9 cellular contexts compared by ENCODE assay signal in the genomic region with DNA sequence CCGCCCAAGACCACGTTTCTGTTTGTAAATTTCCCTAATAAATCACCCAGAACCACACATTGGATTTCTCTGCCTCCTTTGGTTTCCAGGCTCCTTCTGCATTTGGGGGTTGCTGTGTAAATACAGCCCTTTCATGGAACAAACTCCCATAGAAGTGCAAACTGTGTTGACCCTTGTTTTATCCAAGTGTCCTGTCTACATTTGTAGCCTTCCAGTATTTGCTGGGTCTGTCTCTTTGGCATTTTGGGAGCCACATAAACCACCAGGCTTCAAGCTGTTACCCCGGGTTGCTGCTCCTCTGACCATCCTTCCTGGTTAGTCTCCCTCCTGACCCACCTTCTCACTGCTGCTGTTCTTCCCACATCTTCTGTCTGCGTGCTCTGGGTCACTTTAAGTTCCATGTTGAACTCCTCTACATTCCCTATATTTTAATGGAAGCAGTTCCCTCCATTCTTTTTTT. TPM values are rescaled to one million over a fixed set of nuclear protein-coding genes. Genes with fewer than 3 reads are reported as not detected.
DNase-seq lines count a peak whose midpoint lies in the region; ATAC-seq and TF ChIP-seq lines count a peak whose summit lies in the region.
"Had no signal": no experiment of that assay in that cellular context is flagged by ENCODE, and none has a peak within 500 bp of the region (broad histone marks: within the 10 kb centered on the region; RNA-seq: fewer than 3 reads in every experiment).

No MANE protein-coding gene starts in this region.

- H3K4me1 ChIP-seq in heart right ventricle: peaks cover 7 to 26% (median 10%) of the 10 kb centered on the region in 9 donors
- peaks cover 20% of the 10 kb centered on the region for H3K4me1 ChIP-seq in mucosa of stomach (ENCODE audit: control insufficient read depth, insufficient read depth, low read length)
- H3K4me1 ChIP-seq in upper lobe of right lung: peaks cover 15% of the 10 kb centered on the region
- no peaks in the 10 kb centered on the region for H3K4me1 ChIP-seq in CD8-positive, alpha-beta T cell (ENCODE audit: insufficient read depth, low read length)
- H3K4me1 ChIP-seq in psoas muscle: no peaks in the 10 kb centered on the region

- intact Hi-C loops in heart right ventricle (cut with DNase I): no loop called here
- intact Hi-C loops in Right ventricle myocardium superior (cut with DNase I): no loop called here
- intact Hi-C loops in upper lobe of right lung (cut with DNase I): no loop called here
- intact Hi-C loops in CD8-positive, alpha-beta T cell (cut with DNase I, micrococcal nuclease): no loop called here
- intact Hi-C loops in psoas muscle (cut with DNase I): no loop called here

- no peaks in the 10 kb centered on the region for H3K4me1 Mint-ChIP-seq in CD8-positive, alpha-beta T cell (ENCODE audit: low read depth)

- peak overlapping the region in 7 of 10 donors; percentile 1 to 83 (median 45) for H3K27ac ChIP-seq in heart right ventricle
- peak overlapping the region; percentile 2 for H3K27ac ChIP-seq in cingulate gyrus (ENCODE audit: low read depth, low read length)
- H3K27ac ChIP-seq in upper lobe of right lung: peak overlapping the region; percentile 70
- H3K27ac ChIP-seq in CD8-positive, alpha-beta T cell (ENCODE audit: low read depth, low read length): no peak overlapping the region
- H3K27ac ChIP-seq in psoas muscle: no peak overlapping the region

- H3K4me3 Mint-ChIP-seq in CD8-positive, alpha-beta T cell: no peak overlapping the region

- H3K36me3 ChIP-seq in heart right ventricle (no peaks in the 10 kb centered on the region), mucosa of stomach (ENCODE audit: control insufficient read depth, insufficient read depth, low read length) (no peaks in the 10 kb centered on the region), upper lobe of right lung (no peaks in the 10 kb centered on the region), psoas muscle (ENCODE audit: insufficient read depth in 1 of 2, low read depth in 1 of 2) (no peaks in the 10 kb centered on the region)
- H3K36me3 ChIP-seq in CD8-positive, alpha-beta T cell (ENCODE audit: insufficient read depth, low read length): no peaks in the 10 kb centered on the region

- peak overlapping the region; percentile 45 for H3K9ac ChIP-seq in mucosa of stomach (ENCODE audit: low read length)

- CTCF ChIA-PET in CD8-positive, alpha-beta T cell (lab: Charles Lee): no interaction called here

- peaks cover 13% of the 10 kb centered on the region for H3K27me3 Mint-ChIP-seq in CD8-positive, alpha-beta T cell (ENCODE audit: low read depth)

- no peak for DNase-seq in heart right ventricle
- no peak for DNase-seq in Right ventricle myocardium superior
- no peak for DNase-seq in upper lobe of right lung
- DNase-seq in CD8-positive, alpha-beta T cell: no peak
- no peak for DNase-seq in psoas muscle

- H3K9me3 Mint-ChIP-seq in CD8-positive, alpha-beta T cell: no peaks in the 10 kb centered on the region

- H3K27ac Mint-ChIP-seq in CD8-positive, alpha-beta T cell: no peak overlapping the region

- no peak overlapping the region for H3K4me3 ChIP-seq in heart right ventricle
- H3K4me3 ChIP-seq in mucosa of stomach (ENCODE audit: low read length): no peak overlapping the region
- H3K4me3 ChIP-seq in upper lobe of right lung: no peak overlapping the region
- no peak overlapping the region for H3K4me3 ChIP-seq in CD8-positive, alpha-beta T cell (ENCODE audit: low read depth, low read length)
- H3K4me3 ChIP-seq in psoas muscle: no peak overlapping the region

- H3K9me3 ChIP-seq in heart right ventricle (no peaks in the 10 kb centered on the region), mucosa of stomach (ENCODE audit: control insufficient read depth, low read length) (no peaks in the 10 kb centered on the region), upper lobe of right lung (no peaks in the 10 kb centered on the region), psoas muscle (no peaks in the 10 kb centered on the region)
- no peaks in the 10 kb centered on the region for H3K9me3 ChIP-seq in CD8-positive, alpha-beta T cell (ENCODE audit: low read length)

- H3K27me3 ChIP-seq in heart right ventricle: peaks cover 0 to 2% (median 0%) of the 10 kb centered on the region in 7 donors
- no peaks in the 10 kb centered on the region for H3K27me3 ChIP-seq in mucosa of stomach (ENCODE audit: control insufficient read depth, insufficient read depth, low read length)
- no peaks in the 10 kb centered on the region for H3K27me3 ChIP-seq in upper lobe of right lung
- no peaks in the 10 kb centered on the region for H3K27me3 ChIP-seq in CD8-positive, alpha-beta T cell (ENCODE audit: insufficient read depth, low read length)
- H3K27me3 ChIP-seq in psoas muscle (ENCODE audit: insufficient read depth in 3 of 3, low read length in 2 of 3): peaks cover 0 to 6% (median 0%) of the 10 kb centered on the region in 3 donors

- WGBS in heart right ventricle, 2 donors: 73 to 83% methylated on average over 4 of the region's 4 CpGs
- WGBS in psoas muscle, 3 donors: 72 to 82% (median 82%) methylated on average over 4 of the region's 4 CpGs

- POLR2A ChIA-PET in CD8-positive, alpha-beta T cell (lab: Charles Lee): no interaction called here

- no peak for TF ChIP-seq CTCF in heart right ventricle (IDR thresholded peaks at IDR 0.05)
- TF ChIP-seq CTCF in upper lobe of right lung (IDR thresholded peaks at IDR 0.05): no peak
- TF ChIP-seq CTCF in CD8-positive, alpha-beta T cell (IDR thresholded peaks at IDR 0.05): no peak
- no peak for TF ChIP-seq CTCF in psoas muscle (IDR thresholded peaks at IDR 0.05)

- H3K36me3 Mint-ChIP-seq in CD8-positive, alpha-beta T cell: no peaks in the 10 kb centered on the region

- ATAC-seq in heart right ventricle: no peak
- no peak for ATAC-seq in Right ventricle myocardium superior (ENCODE audit: poor library complexity)
- ATAC-seq in upper lobe of right lung: no peak
- no peak for ATAC-seq in CD8-positive, alpha-beta T cell
- no peak for ATAC-seq in psoas muscle
- no peak for ATAC-seq in HG02678 (IDR thresholded peaks at IDR 0.05; ENCODE audit: unreplicated experiment)
- ATAC-seq: left lobe of liver had no signal

RNA-seq across cellular contexts. Expression of a gene that starts 7.6 kb away (rescaled TPM):
- total RNA-seq in heart right ventricle: 10 to 100 TPM in 1 of 10 donors, 1 to 10 TPM in 9; 1.2 to 10.6 (median 3.8) TPM
- polyA plus RNA-seq in heart right ventricle: 10 to 100 TPM in 1 of 2 donors, 1 to 10 TPM in 1; 1.7 to 10.8 TPM
- 2.9 TPM for total RNA-seq in Right ventricle myocardium superior
- total RNA-seq in upper lobe of right lung: 27.9 TPM
- 1 to 10 TPM; 7.8 to 9.6 TPM for total RNA-seq in CD8-positive, alpha-beta T cell
- total RNA-seq in psoas muscle: 1 to 10 TPM in 3 of 4 donors, under 1 TPM in 1; 0.79 to 4.1 (median 2.1) TPM
- 1 to 10 TPM in 1 of 3 donors, under 1 TPM in 2; 0.21 to 1.8 (median 0.23) TPM for polyA plus RNA-seq in psoas muscle

Comparison
In these comparisons a context has a peak if more than half of its experiments do, and no peak if none do; other contexts are left out.
1. H3K27ac ChIP-seq: peak in heart right ventricle (7 of 10), cingulate gyrus (single experiment) and upper lobe of right lung (single experiment); none in CD8-positive, alpha-beta T cell (single experiment) and psoas muscle (single experiment).